ENCODE assay signal across 8 cellular contexts in the genomic region with DNA sequence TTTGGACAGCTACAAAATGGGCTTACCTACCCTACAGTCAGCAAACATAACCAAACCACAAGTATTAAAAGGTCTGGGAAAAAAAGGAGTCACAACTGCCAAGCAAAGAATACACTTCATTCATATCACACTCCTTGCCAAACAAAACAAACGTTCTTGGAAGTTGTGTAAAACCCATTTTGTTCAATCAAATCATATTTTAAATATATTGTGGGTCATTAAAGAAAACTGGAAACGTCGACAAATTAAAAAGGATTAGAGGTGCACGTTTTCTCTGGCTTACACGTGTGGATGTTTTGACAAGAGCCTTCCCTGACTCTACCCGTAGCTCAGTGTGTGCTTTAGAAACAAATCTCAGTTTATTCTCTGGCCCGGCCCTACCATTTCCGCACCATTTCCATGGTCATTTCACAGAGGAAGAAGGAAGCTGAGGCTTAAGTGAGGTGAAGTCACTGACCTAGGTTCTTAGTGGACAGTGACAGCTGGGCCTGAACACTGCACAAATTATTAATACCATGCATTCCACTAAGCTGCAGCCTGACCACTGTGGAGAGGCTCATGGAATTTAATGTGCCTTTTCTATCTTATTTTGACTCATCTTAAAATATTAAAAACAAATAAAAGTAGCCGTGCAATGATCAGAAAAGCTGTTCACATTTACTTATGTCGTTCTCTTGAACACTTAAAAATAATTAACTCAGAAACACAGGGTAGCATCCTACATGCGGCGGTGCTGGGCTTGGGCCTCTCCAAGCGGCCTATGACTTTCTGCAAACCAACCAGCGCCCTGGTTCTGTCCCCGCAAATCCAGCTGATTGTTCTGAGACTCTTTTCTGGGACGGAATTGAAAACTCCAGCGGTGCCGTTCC. TPM values are rescaled to one million over a fixed set of nuclear protein-coding genes. Genes with fewer than 3 reads are reported as not detected.
DNase-seq lines count a peak whose midpoint lies in the region; ATAC-seq, FAIRE-seq and TF ChIP-seq lines count a peak whose summit lies in the region.

No MANE protein-coding gene starts in this region.

- intact Hi-C loops in PC-3 (cut with micrococcal nuclease): no loop called here

- no peaks in the 10 kb centered on the region for H3K9me2 ChIP-seq in PC-3 (replicated peaks; ENCODE audit: low read length)

- H3K27me3 Mint-ChIP-seq in effector memory CD8-positive, alpha-beta T cell: no peaks in the 10 kb centered on the region

- no peaks in the 10 kb centered on the region for H3K9me3 Mint-ChIP-seq in effector memory CD8-positive, alpha-beta T cell

- peak overlapping the region; percentile 30 for H3K27ac ChIP-seq in PC-3 (ENCODE audit: low read length)

- peak overlapping the region; percentile 92 for H3K4me2 ChIP-seq in PC-3 (ENCODE audit: low read length)

- H3K4me3 Mint-ChIP-seq in effector memory CD8-positive, alpha-beta T cell: peak overlapping the region; percentile 75 to 80

- H3K9me3 ChIP-seq in PC-3 (ENCODE audit: low read length) (no peaks in the 10 kb centered on the region), mucosa of stomach (ENCODE audit: control insufficient read depth, low read length) (no peaks in the 10 kb centered on the region)

- no peaks in the 10 kb centered on the region for H3K79me2 ChIP-seq in PC-3 (ENCODE audit: low read length)

- no peak for FAIRE-seq in GM12891 (lab: Jason Lieb, UNC)

- H3K4me3 ChIP-seq in GM12865 (ENCODE audit: low read depth, low read length) (peak overlapping the region; percentile 62), PC-3 (ENCODE audit: low read length) (peak overlapping the region; percentile 88), mucosa of stomach (ENCODE audit: low read length) (peak overlapping the region; percentile 71)

- H3K27ac Mint-ChIP-seq in effector memory CD8-positive, alpha-beta T cell: peak overlapping the region; percentile 93 to 97

- no peak for DNase-seq in GM12865 (ENCODE audit: low read depth)
- peak; percentile 73 for DNase-seq in PC-3
- no peak for DNase-seq in effector memory CD8-positive, alpha-beta T cell
- no peak for DNase-seq in NCI-H187 (lab: John Stamatoyannopoulos, UW)
- DNase-seq in GM12891 (ENCODE audit: insufficient read length, low spot score): no peak
- no peak for DNase-seq in OCI-M1 (lab: John Stamatoyannopoulos, UW)

- CTCF ChIA-PET in PC-3 (lab: Charles Lee): interaction anchor here (1.3 kb wide), 2 partner anchors 10 to 25 kb away, joined by 3 to 4 read pairs; no protein-coding TSS in a partner anchor

- BruUV-seq in PC-3 (replicated peaks; lab: Mats Ljungman, UMichigan): TSS peak; percentile 63

- no peaks in the 10 kb centered on the region for H4K20me1 ChIP-seq in PC-3 (ENCODE audit: low read length)

- POLR2A ChIA-PET in PC-3 (lab: Charles Lee; ENCODE audit: unreplicated experiment): interaction anchor here (0.7 kb wide), 1 partner anchor 474 kb away, joined by 6 read pairs; no protein-coding TSS in a partner anchor

- TF ChIP-seq POLR2A in GM12891 (IDR thresholded peaks at IDR 0.05; ENCODE audit: low read depth, low read length): no peak

- peak overlapping the region; percentile 98 for H2AFZ ChIP-seq in PC-3 (ENCODE audit: low read length)

- TF ChIP-seq CTCF in GM12865 (IDR thresholded peaks at IDR 0.05; ENCODE audit: insufficient read depth, low read depth, low read length, missing control alignments): no peak
- no peak for TF ChIP-seq CTCF in PC-3 (conservative IDR thresholded peaks at IDR 0.05; ENCODE audit: low read depth, low read length)

- ATAC-seq in PC-3: peak; percentile 67
- ATAC-seq in effector memory CD8-positive, alpha-beta T cell (replicated peaks): no peak
- ATAC-seq in GM18909 (IDR thresholded peaks at IDR 0.05; ENCODE audit: poor library complexity, unreplicated experiment): no peak

- no peaks in the 10 kb centered on the region for H3K27me3 ChIP-seq in PC-3 (ENCODE audit: low read length)
- H3K27me3 ChIP-seq in mucosa of stomach (ENCODE audit: control insufficient read depth, insufficient read depth, low read length): no peaks in the 10 kb centered on the region

- no peaks in the 10 kb centered on the region for H3F3A ChIP-seq in PC-3 (ENCODE audit: low read length, unreplicated experiment)

- H3K4me1 ChIP-seq in PC-3 (ENCODE audit: insufficient read depth, low read length) (peaks cover 13% of the 10 kb centered on the region), mucosa of stomach (ENCODE audit: control insufficient read depth, insufficient read depth, low read length) (no peaks in the 10 kb centered on the region)

- H3K9ac ChIP-seq in PC-3 (ENCODE audit: low read length) (peak overlapping the region; percentile 81), mucosa of stomach (ENCODE audit: low read length) (peak overlapping the region; percentile 72)

- H3K36me3 Mint-ChIP-seq in effector memory CD8-positive, alpha-beta T cell (ENCODE audit: insufficient read depth): peaks cover 20% of the 10 kb centered on the region

- H3K36me3 ChIP-seq in PC-3 (ENCODE audit: low read depth, low read length) (no peaks in the 10 kb centered on the region), mucosa of stomach (ENCODE audit: control insufficient read depth, insufficient read depth, low read length) (no peaks in the 10 kb centered on the region)

- H3K4me1 Mint-ChIP-seq in effector memory CD8-positive, alpha-beta T cell (ENCODE audit: low read depth in 2 of 2): peaks cover 4 to 14% of the 10 kb centered on the region in 2 donors

TF ChIP-seq in GM12891, 5 proteins besides CTCF, POLR2A, EP300 and RAD21:
- TF ChIP-seq POU2F2 (IDR thresholded peaks at IDR 0.05; ENCODE audit: low read depth, low read length) (no peak), PAX5 (IDR thresholded peaks at IDR 0.05; ENCODE audit: insufficient read depth, low read length, severe bottlenecking) (no peak), POLR2AphosphoS5 (IDR thresholded peaks at IDR 0.05; ENCODE audit: low read depth, low read length) (no peak), TAF1 (IDR thresholded peaks at IDR 0.05; ENCODE audit: low read depth, low read length) (no peak), SPI1 (IDR thresholded peaks at IDR 0.05; ENCODE audit: low read depth, low read length) (no peak)

RNA-seq across cellular contexts. Expression of a gene that starts 1.0 kb away (rescaled TPM):
- total RNA-seq in PC-3 (2014; rRNA removed): 3.3 and 6.5 TPM in 2 replicates
- 0.27 TPM for polyA plus RNA-seq in GM12891 (2012; ENCODE audit: low read depth, missing spikeins)

RNA-seq across cellular contexts. Expression of a gene that starts 38.2 kb away (rescaled TPM):
- total RNA-seq in PC-3 (2014; rRNA removed): not detected in 2 replicates
- polyA plus RNA-seq in GM12891 (2012; ENCODE audit: low read depth, missing spikeins): not detected
